8 cellular contexts compared by ENCODE assay signal in genomic region chr17:77089118-77089477, GRCh38. TPM values are rescaled to one million over a fixed set of nuclear protein-coding genes. Genes with fewer than 3 reads are reported as not detected.
DNase-seq lines count a peak whose midpoint lies in the region; ATAC-seq and TF ChIP-seq lines count a peak whose summit lies in the region.

No MANE protein-coding gene starts in this region.

- H2AFZ ChIP-seq in PC-3 (ENCODE audit: low read length): peak overlapping the region; percentile 56

- H3K27me3 ChIP-seq in DOHH2 (ENCODE audit: control insufficient read depth, low read length) (no peaks in the 10 kb centered on the region), PC-3 (ENCODE audit: low read length) (no peaks in the 10 kb centered on the region), mucosa of rectum (ENCODE audit: control insufficient read depth in 2 of 2, insufficient read depth in 2 of 2, low read length in 2 of 2) (no peaks in the 10 kb centered on the region)

- CTCF ChIA-PET in PC-3 (lab: Charles Lee): interaction anchor here (0.6 to 2.4 kb wide), 5 partner anchors 36 to 281 kb away, joined by 3 to 14 read pairs (median 6); partner anchors contain the start of gene SEC14L1

- peaks cover 52% of the 10 kb centered on the region for H3K36me3 ChIP-seq in DOHH2 (ENCODE audit: control insufficient read depth, low read length)
- peaks cover 32% of the 10 kb centered on the region for H3K36me3 ChIP-seq in PC-3 (ENCODE audit: low read depth, low read length)
- peaks cover 13 to 25% of the 10 kb centered on the region in 2 donors for H3K36me3 ChIP-seq in mucosa of rectum (ENCODE audit: control insufficient read depth in 2 of 2, insufficient read depth in 2 of 2, low read length in 2 of 2)

- intact Hi-C loops in PC-3 (cut with micrococcal nuclease): loop anchor here (2.0 to 5.0 kb wide), 2 partner anchors 118 to 166 kb away; no protein-coding TSS in a partner anchor

- TF ChIP-seq CTCF in DOHH2 (IDR thresholded peaks at IDR 0.05; ENCODE audit: low read depth, low read length, poor library complexity, severe bottlenecking) (no peak), PC-3 (conservative IDR thresholded peaks at IDR 0.05; ENCODE audit: low read depth, low read length) (no peak), coronary artery (IDR thresholded peaks at IDR 0.05) (no peak)

- peaks cover 8% of the 10 kb centered on the region for H3F3A ChIP-seq in DOHH2 (ENCODE audit: control insufficient read depth, insufficient read depth)
- H3F3A ChIP-seq in PC-3 (ENCODE audit: low read length, unreplicated experiment): no peaks in the 10 kb centered on the region

- H3K9ac ChIP-seq in PC-3 (ENCODE audit: low read length) (peak overlapping the region; percentile 94), mucosa of rectum (ENCODE audit: low read depth in 1 of 2, low read length in 2 of 2) (peak overlapping the region; percentile 83 to 87)

- H3K4me2 ChIP-seq in DOHH2 (ENCODE audit: low read length) (peak overlapping the region; percentile 64), PC-3 (ENCODE audit: low read length) (peak overlapping the region; percentile 85)

- H3K4me3 ChIP-seq in DOHH2 (ENCODE audit: low read length) (peak overlapping the region; percentile 77), PC-3 (ENCODE audit: low read length) (peak overlapping the region; percentile 74), coronary artery (peak overlapping the region; percentile 78), mucosa of rectum (ENCODE audit: low read length in 2 of 2) (peak overlapping the region; percentile 90 to 97)

- H3K9me2 ChIP-seq in DOHH2 (replicated peaks; ENCODE audit: control insufficient read depth, low read length) (no peaks in the 10 kb centered on the region), PC-3 (replicated peaks; ENCODE audit: low read length) (no peaks in the 10 kb centered on the region)

- no peaks in the 10 kb centered on the region for H3K9me3 ChIP-seq in DOHH2 (ENCODE audit: control insufficient read depth, insufficient read depth, low read length)
- H3K9me3 ChIP-seq in PC-3 (ENCODE audit: low read length): no peaks in the 10 kb centered on the region
- H3K9me3 ChIP-seq in mucosa of rectum (ENCODE audit: control insufficient read depth in 2 of 2, low read length in 2 of 2): no peaks in the 10 kb centered on the region

- BruUV-seq in PC-3 (replicated peaks; lab: Mats Ljungman, UMichigan): no TSS peak

- H4K20me1 ChIP-seq in DOHH2 (ENCODE audit: control insufficient read depth, insufficient read depth, low read depth, low read length): no peaks in the 10 kb centered on the region
- H4K20me1 ChIP-seq in PC-3 (ENCODE audit: low read length): no peaks in the 10 kb centered on the region

- H3K79me2 ChIP-seq in DOHH2 (ENCODE audit: control insufficient read depth, low read length) (peaks cover 46% of the 10 kb centered on the region), PC-3 (ENCODE audit: low read length) (peaks cover 57% of the 10 kb centered on the region)

- ATAC-seq in PC-3: peak; percentile 42
- no peak for ATAC-seq in GM18517 (IDR thresholded peaks at IDR 0.05; ENCODE audit: unreplicated experiment)

- H3K4me1 ChIP-seq in DOHH2 (ENCODE audit: control insufficient read depth, low read length): peaks cover 48% of the 10 kb centered on the region
- peaks cover 25% of the 10 kb centered on the region for H3K4me1 ChIP-seq in PC-3 (ENCODE audit: insufficient read depth, low read length)
- H3K4me1 ChIP-seq in mucosa of rectum (ENCODE audit: control insufficient read depth in 2 of 2, insufficient read depth in 2 of 2, low read length in 2 of 2): peaks cover 4 to 16% of the 10 kb centered on the region in 2 donors

- POLR2A ChIA-PET in PC-3 (lab: Charles Lee; ENCODE audit: unreplicated experiment): interaction anchor here (0.6 to 1.2 kb wide), 4 partner anchors 36 to 199 kb away, joined by 3 to 5 read pairs (median 3); no protein-coding TSS in a partner anchor

- H3K27ac ChIP-seq in DOHH2 (ENCODE audit: low read depth, low read length): peak overlapping the region; percentile 67
- peak overlapping the region; percentile 73 for H3K27ac ChIP-seq in PC-3 (ENCODE audit: low read length)
- H3K27ac ChIP-seq in coronary artery: peak overlapping the region; percentile 77 to 89
- peak overlapping the region; percentile 76 to 85 for H3K27ac ChIP-seq in mucosa of rectum (ENCODE audit: low read depth in 2 of 2, low read length in 2 of 2)

- DNase-seq in PC-3 (peak; percentile 32), coronary artery (ENCODE audit: low spot score) (no peak), superior temporal gyrus (ENCODE audit: extremely low spot score) (no peak), iPS-NIHi7 (ENCODE audit: extremely low spot score) (no peak), NCI-H128 (lab: John Stamatoyannopoulos, UW; ENCODE audit: unreplicated experiment) (no peak)

RNA-seq across cellular contexts. Expression of gene SEC14L1, which starts 51.7 kb away (rescaled TPM):
- total RNA-seq in PC-3 (2014; rRNA removed): 39.8 and 50.9 TPM in 2 replicates
